In the genomic region with DNA sequence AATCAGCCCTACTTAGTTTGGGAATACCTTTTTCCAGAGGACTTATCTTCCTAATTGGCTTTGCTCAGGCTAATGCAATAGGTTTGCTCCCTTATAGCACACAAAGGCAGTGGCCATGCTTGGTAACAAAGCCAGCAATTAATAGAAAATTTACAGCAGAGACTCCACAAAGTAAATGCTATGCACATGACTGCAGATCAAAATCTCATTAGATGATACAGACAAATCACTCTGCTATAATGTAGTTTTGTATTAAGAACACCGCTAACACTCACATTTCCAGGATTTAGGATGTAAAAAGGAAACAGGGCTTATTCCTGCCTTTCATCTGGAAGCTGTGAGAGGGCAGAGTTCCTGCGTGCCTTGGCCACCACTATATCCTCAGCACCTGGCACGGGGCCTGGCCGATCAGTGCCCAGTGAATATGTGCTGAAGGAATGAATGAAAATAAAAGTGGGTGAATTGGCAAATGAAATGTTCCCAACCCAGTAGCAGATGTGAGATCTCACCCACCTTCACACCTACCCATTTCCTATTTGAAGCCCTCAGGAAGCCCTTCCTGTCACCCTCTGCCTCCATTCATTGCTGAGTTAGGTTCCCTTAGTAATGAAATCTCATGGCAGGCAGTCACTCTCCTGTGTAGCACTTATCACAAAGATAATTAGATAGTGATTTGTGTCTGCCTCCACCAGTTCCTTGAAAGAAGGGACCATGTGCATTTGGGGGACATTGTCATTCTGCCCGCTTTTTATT, we compare ENCODE assay signal across 11 cellular contexts. TPM values are rescaled to one million over a fixed set of nuclear protein-coding genes. Genes with fewer than 3 reads are reported as not detected.
DNase-seq lines count a peak whose midpoint lies in the region; ATAC-seq and TF ChIP-seq lines count a peak whose summit lies in the region.
"Had no signal": no experiment of that assay in that cellular context is flagged by ENCODE, and none has a peak within 500 bp of the region (broad histone marks: within the 10 kb centered on the region; RNA-seq: fewer than 3 reads in every experiment).

No MANE protein-coding gene starts in this region.

- no peaks in the 10 kb centered on the region for H3K36me3 Mint-ChIP-seq in activated T-cell treated with anti-CD3 and anti-CD28 coated beads, Interleukin-2, amount 50 U/mL, for 4 hours (ENCODE audit: insufficient read depth)

- peak overlapping the region; percentile 99 for H3K27ac ChIP-seq in OCI-LY3 (ENCODE audit: low read length)

- H3K4me1 ChIP-seq in OCI-LY3 (ENCODE audit: low read length): peaks cover 77% of the 10 kb centered on the region

- H4K20me1 ChIP-seq in OCI-LY3 (ENCODE audit: insufficient read depth, low read length): peaks cover 33% of the 10 kb centered on the region

- TF ChIP-seq CTCF in OCI-LY3 (IDR thresholded peaks at IDR 0.05; ENCODE audit: low read depth, low read length): no peak

- peak overlapping the region; percentile 51; the same call in 1 of the 2 replicates for H3K9ac ChIP-seq in OCI-LY3 (ENCODE audit: low read length)

- H3K79me2 ChIP-seq in OCI-LY3 (ENCODE audit: low read length): peaks cover 100% of the 10 kb centered on the region

- no peak for ATAC-seq in activated T-cell treated with anti-CD3 and anti-CD28 coated beads, Interleukin-2, amount 50 U/mL, for 4 hours
- no peak for ATAC-seq in stimulated activated naive CD8-positive, alpha-beta T cell treated with anti-CD3 and anti-CD28 coated beads, Interleukin-15, amount 100 ng/mL, for 72 hours
- no peak for ATAC-seq in GM18861 (IDR thresholded peaks at IDR 0.05; ENCODE audit: unreplicated experiment)
- no peak for ATAC-seq in HG03095 (IDR thresholded peaks at IDR 0.05; ENCODE audit: unreplicated experiment)

- H3K4me2 ChIP-seq in OCI-LY3 (ENCODE audit: low read length): peak overlapping the region; percentile 71

- no peak overlapping the region for H2AFZ ChIP-seq in OCI-LY3 (ENCODE audit: low read depth, low read length)

- peak overlapping the region; percentile 54 for H3K4me3 ChIP-seq in OCI-LY3 (ENCODE audit: low read length)

- H3K4me1 Mint-ChIP-seq in activated T-cell treated with anti-CD3 and anti-CD28 coated beads, Interleukin-2, amount 50 U/mL, for 4 hours (ENCODE audit: low read depth): peaks cover 57% of the 10 kb centered on the region
- peaks cover 47% of the 10 kb centered on the region for H3K4me1 Mint-ChIP-seq in stimulated activated naive CD8-positive, alpha-beta T cell treated with anti-CD3 and anti-CD28 coated beads, Interleukin-15, amount 100 ng/mL, for 72 hours

- no peak for DNase-seq in activated T-cell treated with anti-CD3 and anti-CD28 coated beads, Interleukin-2, amount 50 U/mL, for 4 hours
- DNase-seq in activated T-cell treated with anti-CD3 and anti-CD28 coated beads, Interleukin-2, amount 50 U/mL, for 1 hour: no peak
- peak; percentile 36 for DNase-seq in cerebellar cortex (ENCODE audit: low spot score)
- peak in 1 of 2 donors; percentile 1 for DNase-seq in stimulated activated naive CD8-positive, alpha-beta T cell treated with anti-CD3 and anti-CD28 coated beads, Interleukin-15, amount 100 ng/mL, for 72 hours
- DNase-seq in OCI-M2 (lab: John Stamatoyannopoulos, UW; ENCODE audit: unreplicated experiment): no peak
- DNase-seq: activated gamma-delta T cell, hippocampal formation, NCI-H146 had no signal

- peak overlapping the region; percentile 91 to 99 for H3K27ac Mint-ChIP-seq in stimulated activated naive CD8-positive, alpha-beta T cell treated with anti-CD3 and anti-CD28 coated beads, Interleukin-15, amount 100 ng/mL, for 72 hours

- no peaks in the 10 kb centered on the region for H3K9me3 ChIP-seq in OCI-LY3 (ENCODE audit: insufficient read depth, low read length)

- peaks cover 35% of the 10 kb centered on the region for H3K36me3 ChIP-seq in OCI-LY3 (replicated peaks; ENCODE audit: low read depth, low read length)

- no peaks in the 10 kb centered on the region for H3K27me3 ChIP-seq in OCI-LY3 (ENCODE audit: low read depth, low read length)

- H3K27me3 Mint-ChIP-seq in activated T-cell treated with anti-CD3 and anti-CD28 coated beads, Interleukin-2, amount 50 U/mL, for 4 hours (ENCODE audit: low read depth): no peaks in the 10 kb centered on the region
- no peaks in the 10 kb centered on the region for H3K27me3 Mint-ChIP-seq in stimulated activated naive CD8-positive, alpha-beta T cell treated with anti-CD3 and anti-CD28 coated beads, Interleukin-15, amount 100 ng/mL, for 72 hours

- H3K4me3 Mint-ChIP-seq in activated T-cell treated with anti-CD3 and anti-CD28 coated beads, Interleukin-2, amount 50 U/mL, for 4 hours: peak overlapping the region; percentile 98
- H3K4me3 Mint-ChIP-seq in stimulated activated naive CD8-positive, alpha-beta T cell treated with anti-CD3 and anti-CD28 coated beads, Interleukin-15, amount 100 ng/mL, for 72 hours: peak overlapping the region; percentile 96 to 97

- no peaks in the 10 kb centered on the region for H3K9me3 Mint-ChIP-seq in activated T-cell treated with anti-CD3 and anti-CD28 coated beads, Interleukin-2, amount 50 U/mL, for 4 hours
- H3K9me3 Mint-ChIP-seq in stimulated activated naive CD8-positive, alpha-beta T cell treated with anti-CD3 and anti-CD28 coated beads, Interleukin-15, amount 100 ng/mL, for 72 hours: no peaks in the 10 kb centered on the region

RNA-seq across cellular contexts. Expression of a gene that starts 5.1 kb away (rescaled TPM):
- total RNA-seq in activated T-cell treated with anti-CD3 and anti-CD28 coated beads, Interleukin-2, amount 50 U/mL, for 4 hours: 100 to 1,000 TPM; 100 to 131 (median 104) TPM
